Comparison of ENCODE assay signal across 9 cellular contexts in genomic region chr4:26356067-26356466, GRCh38. TPM values are rescaled to one million over a fixed set of nuclear protein-coding genes. Genes with fewer than 3 reads are reported as not detected.
DNase-seq lines count a peak whose midpoint lies in the region; ATAC-seq, FAIRE-seq and TF ChIP-seq lines count a peak whose summit lies in the region.
"Had no signal": no experiment of that assay in that cellular context is flagged by ENCODE, and none has a peak within 500 bp of the region (broad histone marks: within the 10 kb centered on the region; RNA-seq: fewer than 3 reads in every experiment).

No MANE protein-coding gene starts in this region.

- no peak for TF ChIP-seq CTCF in body of pancreas (IDR thresholded peaks at IDR 0.05)
- TF ChIP-seq CTCF in kidney (IDR thresholded peaks at IDR 0.05; ENCODE audit: borderline replicate concordance, extremely low read depth, insufficient read depth), result no peak

- no peak overlapping the region for H3K27ac Mint-ChIP-seq in activated CD4-positive, alpha-beta memory T cell treated with anti-CD3 and anti-CD28 coated beads, Interleukin-2, amount 10 ng/mL, durations not matched to agents 7 days and 5 days
- H3K27ac Mint-ChIP-seq in activated CD4-positive, alpha-beta memory T cell treated with anti-CD3 and anti-CD28 coated beads for 36 hours, result no peak overlapping the region
- H3K27ac Mint-ChIP-seq: activated B cell treated with CpG ODN at 0.5 μM for 24 hours had no signal

- 17 to 32% methylated on average over 2 of the region's 2 CpGs for WGBS in body of pancreas, 2 donors

- no peak for FAIRE-seq in kidney (lab: Jason Lieb, UNC)

- no peak overlapping the region for H3K9ac ChIP-seq in kidney (ENCODE audit: low read length in 2 of 2)

- H3K4me1 ChIP-seq in body of pancreas (peaks cover 17% of the 10 kb centered on the region), kidney (ENCODE audit: control insufficient read depth in 1 of 2, insufficient read depth in 1 of 2, low read depth in 1 of 2, low read length in 2 of 2) (peaks cover 0 to 2% of the 10 kb centered on the region in 2 donors)

- H3K4me1 Mint-ChIP-seq in activated CD4-positive, alpha-beta memory T cell treated with anti-CD3 and anti-CD28 coated beads, Interleukin-2, amount 10 ng/mL, durations not matched to agents 7 days and 5 days, result peaks cover 32% of the 10 kb centered on the region
- H3K4me1 Mint-ChIP-seq in activated CD4-positive, alpha-beta memory T cell treated with anti-CD3 and anti-CD28 coated beads for 36 hours (ENCODE audit: low read depth), result peaks cover 30% of the 10 kb centered on the region

- peak overlapping the region in 1 of 4 donors; percentile 28 for H3K27ac ChIP-seq in body of pancreas
- H3K27ac ChIP-seq in kidney (ENCODE audit: low read depth in 2 of 2, low read length in 2 of 2), result no peak overlapping the region

- peak; percentile 60 for ATAC-seq in HG03095 (IDR thresholded peaks at IDR 0.05; ENCODE audit: unreplicated experiment)
- peak; percentile 74 for ATAC-seq in body of pancreas
- peak; percentile 33 for ATAC-seq in sciatic nerve

- H3K36me3 ChIP-seq in body of pancreas (replicated peaks in 1 of 2; ENCODE audit: insufficient read depth in 1 of 2, low read depth in 2 of 2) (no peaks in the 10 kb centered on the region), kidney (ENCODE audit: control insufficient read depth in 1 of 2, insufficient read depth in 2 of 2, low read length in 2 of 2) (no peaks in the 10 kb centered on the region)

- no peak for TF ChIP-seq POLR2A in body of pancreas (IDR thresholded peaks at IDR 0.05)

- H3K9me3 Mint-ChIP-seq in activated CD4-positive, alpha-beta memory T cell treated with anti-CD3 and anti-CD28 coated beads, Interleukin-2, amount 10 ng/mL, durations not matched to agents 7 days and 5 days, result no peaks in the 10 kb centered on the region
- no peaks in the 10 kb centered on the region for H3K9me3 Mint-ChIP-seq in activated CD4-positive, alpha-beta memory T cell treated with anti-CD3 and anti-CD28 coated beads for 36 hours
- H3K9me3 Mint-ChIP-seq: activated B cell treated with CpG ODN at 0.5 μM for 24 hours had no signal

- peak; percentile 28 for DNase-seq in activated CD4-positive, alpha-beta memory T cell treated with anti-CD3 and anti-CD28 coated beads, Interleukin-2, amount 10 ng/mL, durations not matched to agents 7 days and 5 days
- no peak for DNase-seq in activated CD4-positive, alpha-beta memory T cell treated with anti-CD3 and anti-CD28 coated beads for 36 hours
- DNase-seq in body of pancreas (peak in 3 of 4 donors; percentile 52 to 63 (median 59)), sciatic nerve (ENCODE audit: low spot score) (no peak), kidney (no peak), cerebellar nuclear complex (lab: John Stamatoyannopoulos, UW) (no peak), NCI-H748 (lab: John Stamatoyannopoulos, UW; ENCODE audit: unreplicated experiment) (no peak)
- DNase-seq: activated B cell treated with CpG ODN at 0.5 μM for 24 hours had no signal

- intact Hi-C loops in activated CD4-positive, alpha-beta memory T cell treated with anti-CD3 and anti-CD28 coated beads for 36 hours (cut with micrococcal nuclease), result no loop called here
- intact Hi-C loops in body of pancreas (cut with DNase I), result no loop called here
- intact Hi-C loops in sciatic nerve (cut with DNase I), result no loop called here
- intact Hi-C loops in kidney (cut with DNase I), result no loop called here

- H3K27me3 ChIP-seq in body of pancreas, result no peaks in the 10 kb centered on the region

- H3K9me3 ChIP-seq in body of pancreas (no peaks in the 10 kb centered on the region), kidney (ENCODE audit: control insufficient read depth in 1 of 2, low read length in 2 of 2) (no peaks in the 10 kb centered on the region)

- no peak overlapping the region for H3K4me3 ChIP-seq in body of pancreas
- H3K4me3 ChIP-seq in kidney (ENCODE audit: low read length in 2 of 2), result no peak overlapping the region

- no peak overlapping the region for H3K4me3 Mint-ChIP-seq in activated CD4-positive, alpha-beta memory T cell treated with anti-CD3 and anti-CD28 coated beads, Interleukin-2, amount 10 ng/mL, durations not matched to agents 7 days and 5 days
- no peak overlapping the region for H3K4me3 Mint-ChIP-seq in activated CD4-positive, alpha-beta memory T cell treated with anti-CD3 and anti-CD28 coated beads for 36 hours
- H3K4me3 Mint-ChIP-seq: activated B cell treated with CpG ODN at 0.5 μM for 24 hours had no signal

- CTCF ChIA-PET in activated CD4-positive, alpha-beta memory T cell treated with anti-CD3 and anti-CD28 coated beads, Interleukin-2, amount 10 ng/mL, durations not matched to agents 7 days and 5 days (lab: Charles Lee), result interaction anchor here (1.6 kb wide), 1 partner anchor 26 kb away, joined by 6 read pairs; no protein-coding TSS in a partner anchor
- CTCF ChIA-PET in activated CD4-positive, alpha-beta memory T cell treated with anti-CD3 and anti-CD28 coated beads for 36 hours (lab: Charles Lee), result interaction anchor here (2.0 kb wide), 1 partner anchor 26 kb away, joined by 7 read pairs; no protein-coding TSS in a partner anchor

- no peaks in the 10 kb centered on the region for H3K27me3 Mint-ChIP-seq in activated CD4-positive, alpha-beta memory T cell treated with anti-CD3 and anti-CD28 coated beads, Interleukin-2, amount 10 ng/mL, durations not matched to agents 7 days and 5 days
- H3K27me3 Mint-ChIP-seq in activated CD4-positive, alpha-beta memory T cell treated with anti-CD3 and anti-CD28 coated beads for 36 hours, result no peaks in the 10 kb centered on the region
- H3K27me3 Mint-ChIP-seq: activated B cell treated with CpG ODN at 0.5 μM for 24 hours had no signal

- H3K36me3 Mint-ChIP-seq in activated CD4-positive, alpha-beta memory T cell treated with anti-CD3 and anti-CD28 coated beads, Interleukin-2, amount 10 ng/mL, durations not matched to agents 7 days and 5 days (ENCODE audit: low read depth), result peaks cover 3% of the 10 kb centered on the region
- no peaks in the 10 kb centered on the region for H3K36me3 Mint-ChIP-seq in activated CD4-positive, alpha-beta memory T cell treated with anti-CD3 and anti-CD28 coated beads for 36 hours

- POLR2A ChIA-PET in activated CD4-positive, alpha-beta memory T cell treated with anti-CD3 and anti-CD28 coated beads, Interleukin-2, amount 10 ng/mL, durations not matched to agents 7 days and 5 days (lab: Charles Lee), result interaction anchor here (0.7 to 1.4 kb wide), 2 partner anchors 15 to 33 kb away, joined by 3 to 4 read pairs; no protein-coding TSS in a partner anchor
- POLR2A ChIA-PET in activated CD4-positive, alpha-beta memory T cell treated with anti-CD3 and anti-CD28 coated beads for 36 hours (lab: Charles Lee), result interaction anchor here (1.4 kb wide), 1 partner anchor 11 kb away, joined by 3 read pairs; no protein-coding TSS in a partner anchor

RNA-seq across cellular contexts. Expression of gene RBPJ, which starts 35.3 kb away (rescaled TPM):
- 100 to 1,000 TPM; 137 to 144 TPM for total RNA-seq in activated CD4-positive, alpha-beta memory T cell treated with anti-CD3 and anti-CD28 coated beads, Interleukin-2, amount 10 ng/mL, durations not matched to agents 7 days and 5 days
- 100 to 1,000 TPM; 262 to 269 TPM for total RNA-seq in activated CD4-positive, alpha-beta memory T cell treated with anti-CD3 and anti-CD28 coated beads for 36 hours
- total RNA-seq in body of pancreas, result 10 to 100 TPM; 32.7 to 37.9 TPM
- 117 TPM for total RNA-seq in sciatic nerve
- 77.6 TPM for total RNA-seq in kidney
- 28.5 TPM for polyA plus RNA-seq in kidney (ENCODE audit: insufficient read depth, low read depth, low replicate concordance)

Comparison
In these comparisons a context has a peak if more than half of its experiments do, and no peak if none do; other contexts are left out.
1. DNase-seq: peak in activated CD4-positive, alpha-beta memory T cell treated with anti-CD3 and anti-CD28 coated beads, Interleukin-2, amount 10 ng/mL, durations not matched to agents 7 days and 5 days (single experiment) and body of pancreas (3 of 4); none in activated CD4-positive, alpha-beta memory T cell treated with anti-CD3 and anti-CD28 coated beads for 36 hours (single experiment), sciatic nerve (single experiment), kidney (single experiment), cerebellar nuclear complex (0 of 2) and NCI-H748 (single experiment).
2. Peak in every context shown above with its lines, with median percentiles within 50 percentile points of each other: ATAC-seq.